25 cellular contexts compared by ENCODE assay signal in the genomic region with DNA sequence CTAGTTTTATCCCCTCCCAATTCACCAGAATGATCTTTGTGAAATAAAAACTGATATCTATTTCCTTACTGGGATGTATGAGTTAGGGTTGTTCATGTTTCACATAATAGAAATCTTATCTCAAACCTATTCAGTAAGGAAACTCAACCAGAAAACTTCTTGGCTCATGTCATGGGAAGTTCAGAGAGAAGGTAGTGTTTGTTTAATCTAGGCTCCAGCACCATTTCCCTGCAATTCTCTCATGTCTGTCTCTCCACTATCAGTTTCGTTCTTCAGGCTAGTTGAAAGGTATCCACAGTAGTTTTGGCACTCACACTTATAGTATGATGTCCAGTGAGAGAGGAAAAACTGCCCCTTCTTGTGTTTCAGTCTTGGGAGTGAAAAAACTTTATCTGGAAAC. TPM values are rescaled to one million over a fixed set of nuclear protein-coding genes. Genes with fewer than 3 reads are reported as not detected.
"Had no signal": no experiment of that assay in that cellular context is flagged by ENCODE, and none has a peak within 500 bp of the region (broad histone marks: within the 10 kb centered on the region; RNA-seq: fewer than 3 reads in every experiment).

No MANE protein-coding gene starts in this region.

- H3K4me1 ChIP-seq: esophagus squamous epithelium, heart left ventricle, psoas muscle, testis, tibial nerve, upper lobe of right lung had no signal

- FAIRE-seq: islet of Langerhans had no signal

- H3K27ac ChIP-seq: esophagus squamous epithelium, heart left ventricle, neutrophil, psoas muscle, testis, tibial nerve, upper lobe of right lung had no signal

- H3K36me3 ChIP-seq: esophagus squamous epithelium, heart left ventricle, neutrophil, tibial nerve, upper lobe of right lung had no signal

- H3K27me3 ChIP-seq: esophagus squamous epithelium, heart left ventricle, testis, tibial nerve, upper lobe of right lung had no signal

- H3K9me3 ChIP-seq: esophagus squamous epithelium, heart left ventricle, neutrophil, psoas muscle, testis, tibial nerve, upper lobe of right lung had no signal

- ATAC-seq: effector memory CD8-positive, alpha-beta T cell; heart left ventricle; left lobe of liver; naive thymus-derived CD8-positive, alpha-beta T cell; psoas muscle; sciatic nerve; stimulated activated naive B cell treated with anti-CD40 and anti-IgM and Interleukin-4, amounts not matched to agents 10 μg/mL and 1 μg/mL and 100 μg/mL, for 72 hours; stimulated activated naive CD8-positive, alpha-beta T cell treated with anti-CD3 and anti-CD28 coated beads, Interleukin-15, amount 100 ng/mL, for 72 hours; upper lobe of right lung had no signal

- H3K4me3 ChIP-seq: esophagus squamous epithelium, heart left ventricle, psoas muscle, testis, tibial nerve, upper lobe of right lung had no signal

- DNase-seq: cortex of kidney; effector memory CD8-positive, alpha-beta T cell; esophagus squamous epithelium; foreskin melanocyte; heart left ventricle; hippocampal formation; mammary epithelial cell; naive thymus-derived CD8-positive, alpha-beta T cell; psoas muscle; stimulated activated CD4-positive, alpha-beta T cell treated with anti-CD3 and anti-CD28 coated beads, Interleukin-2, amount 100 ng/mL, for 24 hours; stimulated activated CD4-positive, alpha-beta T cell treated with anti-CD3 and anti-CD28 coated beads, Interleukin-4, amount 100 ng/mL, for 4 hours; stimulated activated naive B cell treated with anti-CD40 and anti-IgM and Interleukin-4, amounts not matched to agents 10 μg/mL and 1 μg/mL and 100 μg/mL, for 72 hours; stimulated activated naive CD8-positive, alpha-beta T cell treated with anti-CD3 and anti-CD28 coated beads, Interleukin-15, amount 100 ng/mL, for 72 hours; testis; upper lobe of right lung had no signal

RNA-seq across cellular contexts. Expression of gene SH2D1B, which starts 51.1 kb away (rescaled TPM):
- total RNA-seq: chondrocyte, glomerular endothelial cell, lower leg skin, mammary epithelial cell, osteoblast, tibial nerve had no signal
- polyA plus RNA-seq: neural cell had no signal
